ENCODE assay signal across 16 cellular contexts in the genomic region with DNA sequence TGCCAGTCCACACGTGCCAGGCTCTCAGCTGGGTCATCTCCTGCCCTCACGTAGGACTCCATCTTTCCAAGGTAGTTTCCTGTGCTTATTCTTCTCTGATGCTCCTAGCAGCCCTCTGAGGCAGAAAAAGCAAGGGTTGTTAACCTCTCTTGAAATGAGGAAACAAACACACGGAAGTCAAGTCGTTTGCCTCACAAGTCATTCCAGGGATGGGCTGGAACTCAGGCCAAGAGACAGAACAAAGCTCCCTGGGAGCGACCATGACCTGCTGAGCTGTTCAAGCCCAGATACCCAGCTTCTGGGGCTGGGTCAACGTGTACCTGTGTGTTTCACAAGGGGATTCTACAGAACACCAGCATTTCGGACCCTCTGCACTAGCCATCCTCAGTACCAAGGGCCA. TPM values are rescaled to one million over a fixed set of nuclear protein-coding genes. Genes with fewer than 3 reads are reported as not detected.
DNase-seq lines count a peak whose midpoint lies in the region; ATAC-seq and TF ChIP-seq lines count a peak whose summit lies in the region.
"Had no signal": no experiment of that assay in that cellular context is flagged by ENCODE, and none has a peak within 500 bp of the region (broad histone marks: within the 10 kb centered on the region; RNA-seq: fewer than 3 reads in every experiment).

No MANE protein-coding gene starts in this region.

- H3K9me3 ChIP-seq in RWPE2 (ENCODE audit: severe bottlenecking) = no peaks in the 10 kb centered on the region

- no peak for ATAC-seq in RWPE2 (ENCODE audit: low read depth)
- ATAC-seq in left lobe of liver = no peak

- TF ChIP-seq CTCF in AG10803 (conservative IDR thresholded peaks at IDR 0.05; ENCODE audit: low read length) (no peak), RWPE2 (IDR thresholded peaks at IDR 0.05; ENCODE audit: poor library complexity, severe bottlenecking) (no peak), fibroblast of mammary gland (conservative IDR thresholded peaks at IDR 0.05; ENCODE audit: control insufficient read depth, insufficient read depth, low read depth, low read length) (no peak)

- DNase-seq in AG10803 (ENCODE audit: low read depth) (peak; percentile 21), RWPE2 (ENCODE audit: low spot score) (no peak), fibroblast of mammary gland (ENCODE audit: low read depth) (peak; percentile 42), renal cortical epithelial cell (ENCODE audit: low read depth) (peak; percentile 87), NCI-H1417 treated with DMSO at 0.1 percent for 48 hours (lab: John Stamatoyannopoulos, UW) (no peak), left lobe of liver (ENCODE audit: low spot score) (no peak), activated gamma-delta T cell treated with Interleukin-2 at 50 U/mL for 16 hours (no peak)
- DNase-seq in stimulated activated CD4-positive, alpha-beta T cell treated with anti-CD3 and anti-CD28 coated beads, Interleukin-2, amount 100 ng/mL, for 24 hours = no peak
- DNase-seq: activated CD8-positive, alpha-beta memory T cell treated with anti-CD3 and anti-CD28 coated beads, Interleukin-2, amount 50 U/mL, for 4 hours; AML-193; DND-41; erythroblast; islet precursor cell; NCI-H345; stimulated activated CD4-positive, alpha-beta T cell treated with anti-CD3 and anti-CD28 coated beads, Interleukin-4, amount 100 ng/mL, for 4 hours had no signal

- no peaks in the 10 kb centered on the region for H3K27me3 ChIP-seq in RWPE2 (ENCODE audit: insufficient read depth, poor library complexity, severe bottlenecking)

- H3K27ac ChIP-seq in RWPE2 (ENCODE audit: poor library complexity, severe bottlenecking) = peak overlapping the region; percentile 59

- H3K4me1 ChIP-seq in RWPE2 (ENCODE audit: insufficient read depth, poor library complexity, severe bottlenecking) = peaks cover 10% of the 10 kb centered on the region
- H3K4me1 ChIP-seq: parathyroid adenoma had no signal

- H3K4me3 ChIP-seq in AG10803 (ENCODE audit: low read length) = no peak overlapping the region
- H3K4me3 ChIP-seq in RWPE2 (ENCODE audit: severe bottlenecking) = no peak overlapping the region
- no peak overlapping the region for H3K4me3 ChIP-seq in fibroblast of mammary gland (ENCODE audit: control insufficient read depth, low read depth, low read length)

- no peaks in the 10 kb centered on the region for H3K36me3 ChIP-seq in RWPE2 (ENCODE audit: low read depth)

RNA-seq across cellular contexts. Expression of gene SRL, which starts 28.2 kb away (rescaled TPM):
- total RNA-seq in renal cortical epithelial cell (0.20 TPM in 1 of 2 replicates, not detected in the other), left lobe of liver (0.15 TPM)

RNA-seq across cellular contexts. Expression of gene TFAP4, which starts 59.1 kb away (rescaled TPM):
- total RNA-seq in renal cortical epithelial cell (1.2 and 2.0 TPM in 2 replicates), left lobe of liver (5.0 TPM)

Comparison
In these comparisons a context has a peak if more than half of its experiments do, and no peak if none do; other contexts are left out.
1. DNase-seq: peak in AG10803 (single experiment), fibroblast of mammary gland (single experiment) and renal cortical epithelial cell (single experiment); none in RWPE2 (single experiment), NCI-H1417 treated with DMSO at 0.1 percent for 48 hours (single experiment), stimulated activated CD4-positive, alpha-beta T cell treated with anti-CD3 and anti-CD28 coated beads, Interleukin-2, amount 100 ng/mL, for 24 hours (0 of 2), left lobe of liver (single experiment) and activated gamma-delta T cell treated with Interleukin-2 at 50 U/mL for 16 hours (single experiment).